Comparison of ENCODE assay signal across 1 cellular context in the genomic region with DNA sequence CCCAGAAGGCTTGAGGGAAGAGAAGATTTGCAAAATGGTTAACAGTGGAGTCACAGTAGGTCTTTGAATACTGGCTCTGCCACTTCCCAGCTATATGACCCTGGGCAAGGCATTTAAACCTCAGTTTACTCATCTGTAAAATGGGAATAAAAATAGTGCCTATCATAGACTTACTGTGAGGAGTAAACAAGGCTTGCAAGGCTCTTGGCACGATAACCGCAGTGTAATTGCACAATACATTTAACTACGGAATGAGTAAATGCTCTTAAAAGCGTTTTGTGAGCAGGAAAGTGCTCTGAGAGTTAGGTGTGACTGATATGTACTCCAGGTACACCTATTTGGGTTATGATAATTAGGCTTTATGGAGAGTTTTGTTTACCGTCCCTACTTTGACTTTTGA.
TF ChIP-seq lines count a peak whose summit lies in the region.

No MANE protein-coding gene starts in this region.

TF ChIP-seq in K562, 482 proteins besides CTCF, POLR2A, EP300 and RAD21 (continued from another document):
- no peak for TF ChIP-seq ZNF282 (CRISPR knock-in tag; IDR thresholded peaks at IDR 0.05)
- TF ChIP-seq ZNF431 (CRISPR knock-in tag; IDR thresholded peaks at IDR 0.05): no peak
TF ChIP-seq in K562: peak in this region for 5.
